12 cellular contexts compared by ENCODE assay signal in genomic region chr2:230684222-230685164, GRCh38. TPM values are rescaled to one million over a fixed set of nuclear protein-coding genes. Genes with fewer than 3 reads are reported as not detected.
DNase-seq lines count a peak whose midpoint lies in the region; ATAC-seq, FAIRE-seq and TF ChIP-seq lines count a peak whose summit lies in the region.
"Had no signal": no experiment of that assay in that cellular context is flagged by ENCODE, and none has a peak within 500 bp of the region (broad histone marks: within the 10 kb centered on the region; RNA-seq: fewer than 3 reads in every experiment).

No MANE protein-coding gene starts in this region.

- H2AFZ ChIP-seq in ACC112 (ENCODE audit: low read length, unreplicated experiment) (peak overlapping the region; percentile 15), HCT116 (ENCODE audit: low read depth, low read length, poor library complexity, severe bottlenecking) (peak overlapping the region; percentile 41)

- H3K27me3 ChIP-seq in ACC112 (ENCODE audit: insufficient read depth, low read length) (no peaks in the 10 kb centered on the region), HCT116 (ENCODE audit: insufficient read depth, low read length) (no peaks in the 10 kb centered on the region), kidney epithelial cell (ENCODE audit: control insufficient read depth, insufficient read depth, low read length) (no peaks in the 10 kb centered on the region)
- H3K27me3 ChIP-seq: upper lobe of left lung had no signal

- peak; percentile 24 for TF ChIP-seq RAD21 in HCT116 (IDR thresholded peaks at IDR 0.05; ENCODE audit: low read depth)

- no peak for TF ChIP-seq POLR2A in HCT116 (IDR thresholded peaks at IDR 0.05; ENCODE audit: borderline replicate concordance, extremely low read depth, insufficient read depth, insufficient read length)

- CTCF ChIA-PET in HCT116 (lab: Charles Lee) = interaction anchor here (0.8 to 1.8 kb wide), 2 partner anchors 114 to 140 kb away, joined by 3 to 7 read pairs; no protein-coding TSS in a partner anchor

- H4K20me1 ChIP-seq in HCT116 (ENCODE audit: insufficient read depth) = no peaks in the 10 kb centered on the region

- FAIRE-seq in D721Med (lab: Jason Lieb, UNC) = no peak

- intact Hi-C loops in HCT116 (cut with micrococcal nuclease) = loop anchor here (10.0 kb wide), 1 partner anchor 110 kb away; no protein-coding TSS in a partner anchor

- peak overlapping the region; percentile 50 for H3K4me2 ChIP-seq in HCT116 (ENCODE audit: low read length)

- no peaks in the 10 kb centered on the region for H3K36me3 ChIP-seq in ACC112 (ENCODE audit: insufficient read depth, low read length)
- no peaks in the 10 kb centered on the region for H3K36me3 ChIP-seq in HCT116 (ENCODE audit: control insufficient read depth in 1 of 2, insufficient read depth in 2 of 2, low read length in 2 of 2)
- no peaks in the 10 kb centered on the region for H3K36me3 ChIP-seq in kidney epithelial cell (ENCODE audit: control insufficient read depth, insufficient read depth, low read length)
- H3K36me3 ChIP-seq: upper lobe of left lung had no signal

- H3K4me1 ChIP-seq in ACC112 (ENCODE audit: control insufficient read depth, insufficient read depth, low read length, unreplicated experiment) (peaks cover 29% of the 10 kb centered on the region), HCT116 (ENCODE audit: control insufficient read depth in 1 of 2, insufficient read depth in 2 of 2, low read length in 2 of 2) (peaks cover 44 to 56% of the 10 kb centered on the region in 2 experiments)
- H3K4me1 ChIP-seq: upper lobe of left lung had no signal

- no peak for TF ChIP-seq CTCF in HCT116 (IDR thresholded peaks at IDR 0.05 in 2 of 3, conservative IDR thresholded peaks at IDR 0.05 in 1 of 3; ENCODE audit: borderline replicate concordance in 1 of 3, insufficient read depth in 1 of 3, low read depth in 2 of 3, low read length in 2 of 3)
- TF ChIP-seq CTCF in kidney epithelial cell (IDR thresholded peaks at IDR 0.05; ENCODE audit: insufficient read depth, low read length, poor library complexity, severe bottlenecking) = no peak
- no peak for TF ChIP-seq CTCF in D721Med (IDR thresholded peaks at IDR 0.05; ENCODE audit: insufficient read depth, missing control alignments)

- no peaks in the 10 kb centered on the region for H3K79me2 ChIP-seq in ACC112 (ENCODE audit: control insufficient read depth, insufficient read depth, low read length, unreplicated experiment)
- no peaks in the 10 kb centered on the region for H3K79me2 ChIP-seq in HCT116 (ENCODE audit: insufficient read depth, low read length)

- H3K9me3 ChIP-seq in HCT116 (ENCODE audit: control insufficient read depth in 1 of 2, insufficient read depth in 1 of 2, low read depth in 1 of 2, low read length in 2 of 2) = no peaks in the 10 kb centered on the region
- H3K9me3 ChIP-seq: upper lobe of left lung had no signal

- BruUV-seq in HCT116 (replicated peaks; lab: Mats Ljungman, UMichigan) = no TSS peak

- RAD21 ChIA-PET in HCT116 (lab: Charles Lee; ENCODE audit: low non-redundant PET in 1 of 2, low total read pairs in 2 of 2, uncharacterized antibody in 2 of 2, unreplicated experiment in 2 of 2) = no interaction called here

- peak overlapping the region; percentile 39; the same call in 1 of the 2 replicates for H3K9ac ChIP-seq in HCT116 (ENCODE audit: low read length)

- H3K9me2 ChIP-seq in HCT116 (ENCODE audit: insufficient read depth) = no peaks in the 10 kb centered on the region

- H3K27ac ChIP-seq in ACC112 (ENCODE audit: low read depth, low read length) = peak overlapping the region; percentile 25; the same call in 1 of the 2 replicates
- peak overlapping the region; percentile 46 for H3K27ac ChIP-seq in HCT116 (ENCODE audit: low read depth, low read length)
- H3K27ac ChIP-seq: upper lobe of left lung had no signal

- no peak overlapping the region for H3K4me3 ChIP-seq in ACC112 (ENCODE audit: low read depth, low read length)
- no peak overlapping the region for H3K4me3 ChIP-seq in HCT116 (replicated peaks in 1 of 2; ENCODE audit: low read depth in 1 of 2, low read length in 2 of 2)
- no peak overlapping the region for H3K4me3 ChIP-seq in kidney epithelial cell (ENCODE audit: low read depth, low read length)
- H3K4me3 ChIP-seq: upper lobe of left lung had no signal

- ATAC-seq in HCT116 (peak; percentile 74), HG02885 (IDR thresholded peaks at IDR 0.05; ENCODE audit: poor library complexity, unreplicated experiment) (no peak)

- DNase-seq in HCT116 (ENCODE audit: low read depth, low spot score) (peak; percentile 52), T1000 (lab: John Stamatoyannopoulos, UW) (peak; percentile 60), kidney epithelial cell (ENCODE audit: low read depth) (peak; percentile 79), NCI-H187 treated with DMSO at 0.1 percent for 48 hours (lab: John Stamatoyannopoulos, UW) (no peak), NCI-H345 (lab: John Stamatoyannopoulos, UW) (no peak), D721Med (ENCODE audit: insufficient read length, low spot score) (no peak)
- DNase-seq: CD4-positive, alpha-beta memory T cell; hippocampal formation; NCI-H2171; upper lobe of left lung had no signal

- POLR2A ChIA-PET in HCT116 (lab: Charles Lee) = interaction anchor here (1.0 to 1.7 kb wide), 2 partner anchors 10 to 95 kb away, joined by 3 to 5 read pairs; no protein-coding TSS in a partner anchor

TF ChIP-seq in HCT116, 20 proteins besides CTCF, POLR2A, EP300 and RAD21 (continues in another document):
- TF ChIP-seq REST (IDR thresholded peaks at IDR 0.05; ENCODE audit: low read depth) (no peak), YY1 (IDR thresholded peaks at IDR 0.05; ENCODE audit: extremely low read depth, insufficient replicate concordance, low read depth, low read length) (no peak), EGR1 (IDR thresholded peaks at IDR 0.05; ENCODE audit: low read depth) (peak; percentile 29; the same call in 1 of the 2 replicates), MAX (IDR thresholded peaks at IDR 0.05) (peak; percentile 60), ZBTB33 (IDR thresholded peaks at IDR 0.05; ENCODE audit: extremely low read depth, insufficient replicate concordance, low read length) (peak; percentile 51), ZFX (IDR thresholded peaks at IDR 0.05) (no peak), ELF1 (IDR thresholded peaks at IDR 0.05; ENCODE audit: borderline replicate concordance, low read depth) (no peak), SRF (IDR thresholded peaks at IDR 0.05; ENCODE audit: low read depth) (peak; percentile 42; the same call in 1 of the 2 replicates), EZH2phosphoT487 (IDR thresholded peaks at IDR 0.05; ENCODE audit: borderline replicate concordance) (no peak), CEBPB (IDR thresholded peaks at IDR 0.05; ENCODE audit: low read depth) (no peak; the same call in 1 of the 2 replicates), SIN3A (IDR thresholded peaks at IDR 0.05; ENCODE audit: low read depth) (no peak), ZNF274 (IDR thresholded peaks at IDR 0.05; ENCODE audit: low read depth, low read length) (no peak), CBX3 (IDR thresholded peaks at IDR 0.05; ENCODE audit: low read depth) (peak; percentile 81; the same call in 1 of the 2 replicates), SP1 (IDR thresholded peaks at IDR 0.05; ENCODE audit: low read depth) (peak; percentile 91), TCF7L2 (IDR thresholded peaks at IDR 0.05; ENCODE audit: borderline replicate concordance, extremely low read depth, insufficient read depth, insufficient read length) (peak; percentile 31), JUND (IDR thresholded peaks at IDR 0.05) (peak; percentile 96), FOSL1 (IDR thresholded peaks at IDR 0.05; ENCODE audit: low read depth) (peak; percentile 97)

RNA-seq across cellular contexts. Expression of gene CAB39, which starts 28.1 kb away (rescaled TPM):
- total RNA-seq in HCT116 (2021; ENCODE audit: unreplicated experiment) (63.6 TPM), kidney epithelial cell (57.8 and 59.8 TPM in 2 replicates)
- polyA plus RNA-seq in HCT116 (2012) = 25.9 and 37.3 TPM in 2 replicates

Comparison
In these comparisons a context has a peak if more than half of its experiments do, and no peak if none do; other contexts are left out.
1. DNase-seq: peak in HCT116 (single experiment), T1000 (single experiment) and kidney epithelial cell (single experiment); none in NCI-H187 treated with DMSO at 0.1 percent for 48 hours (single experiment), NCI-H345 (single experiment) and D721Med (single experiment).